16 cellular contexts compared by ENCODE assay signal in genomic region chr4:25903905-25904747, GRCh38. TPM values are rescaled to one million over a fixed set of nuclear protein-coding genes. Genes with fewer than 3 reads are reported as not detected.
DNase-seq lines count a peak whose midpoint lies in the region; ATAC-seq, FAIRE-seq and TF ChIP-seq lines count a peak whose summit lies in the region.
"Had no signal": no experiment of that assay in that cellular context is flagged by ENCODE, and none has a peak within 500 bp of the region (broad histone marks: within the 10 kb centered on the region; RNA-seq: fewer than 3 reads in every experiment).

No MANE protein-coding gene starts in this region.

- H3K9me3 Mint-ChIP-seq in stimulated activated naive CD8-positive, alpha-beta T cell treated with anti-CD3 and anti-CD28 coated beads, Interleukin-15, amount 100 ng/mL, for 72 hours, result peaks cover 0 to 6% of the 10 kb centered on the region in 2 donors
- H3K9me3 Mint-ChIP-seq: activated T-helper 1 cell treated with anti-CD3 and anti-CD28 coated beads, Interleukin-12 subunit alpha, Interleukin-12 subunit beta, Interleukin-2, Interleukin-4 antibody, amounts not matched to agents 30 ng/mL and 10 ng/mL and 1 ng/mL, durations not matched to agents 14 hours and 24 hours and 36 hours had no signal

- no peak for TF ChIP-seq RAD21 in K562 (CRISPR knock-in tag; conservative IDR thresholded peaks at IDR 0.05 in 1 of 2, IDR thresholded peaks at IDR 0.05 in 1 of 2)

- H3K4me3 ChIP-seq in A673 (ENCODE audit: low read depth, low read length, poor library complexity, severe bottlenecking) (no peak overlapping the region), K562 (no peak overlapping the region), vagina (no peak overlapping the region), upper lobe of left lung (no peak overlapping the region)
- H3K4me3 ChIP-seq: lung, psoas muscle, SJSA1 had no signal

- H4K20me1 ChIP-seq in K562 (replicated peaks; ENCODE audit: control insufficient read depth, insufficient read depth, low read length), result 0 out of 2 replicates have a peak, but pooled peaks cover 3% of the 10 kb centered on the region

- intact Hi-C loops in A673 (cut with micrococcal nuclease; ENCODE audit: unreplicated experiment), result no loop called here
- intact Hi-C loops in K562 (cut with micrococcal nuclease), result no loop called here
- intact Hi-C loops in vagina (cut with DNase I), result no loop called here

- no peak overlapping the region for H3K4me2 ChIP-seq in K562 (ENCODE audit: insufficient read depth, low read length)

- in situ Hi-C loops in K562 (cut with MboI), result no loop called here

- H3K9me3 ChIP-seq in A673 (ENCODE audit: low read depth, low read length, poor library complexity, severe bottlenecking) (no peaks in the 10 kb centered on the region), K562 (replicated peaks; ENCODE audit: control insufficient read depth, insufficient read depth, low read depth, low read length) (no peaks in the 10 kb centered on the region), vagina (no peaks in the 10 kb centered on the region), upper lobe of left lung (no peaks in the 10 kb centered on the region)
- H3K9me3 ChIP-seq: psoas muscle, SJSA1 had no signal

- no peak for FAIRE-seq in K562 (lab: Jason Lieb, UNC)
- FAIRE-seq: endometrium had no signal

- ATAC-seq in GM18868 (IDR thresholded peaks at IDR 0.05; ENCODE audit: unreplicated experiment), result peak; percentile 53
- ATAC-seq in HG03135 (IDR thresholded peaks at IDR 0.05; ENCODE audit: unreplicated experiment), result peak; percentile 57
- ATAC-seq in K562, result no peak
- ATAC-seq in stimulated activated naive CD8-positive, alpha-beta T cell treated with anti-CD3 and anti-CD28 coated beads, Interleukin-15, amount 100 ng/mL, for 72 hours, result no peak
- ATAC-seq in upper lobe of left lung (ENCODE audit: low FRiP score in 2 of 2), result no peak
- ATAC-seq: psoas muscle had no signal

- H3K9ac ChIP-seq in K562 (ENCODE audit: insufficient read depth in 1 of 2, low read depth in 2 of 2, low read length in 2 of 2), result no peak overlapping the region

- no peaks in the 10 kb centered on the region for H3K4me1 Mint-ChIP-seq in stimulated activated naive CD8-positive, alpha-beta T cell treated with anti-CD3 and anti-CD28 coated beads, Interleukin-15, amount 100 ng/mL, for 72 hours

- H3K36me3 ChIP-seq in A673 (ENCODE audit: insufficient read depth, low read length, poor library complexity, severe bottlenecking) (no peaks in the 10 kb centered on the region), K562 (ENCODE audit: control insufficient read depth, insufficient read depth, low read length) (no peaks in the 10 kb centered on the region), vagina (no peaks in the 10 kb centered on the region), upper lobe of left lung (no peaks in the 10 kb centered on the region)
- H3K36me3 ChIP-seq: SJSA1 had no signal

- WGBS in K562 (ENCODE audit: insufficient coverage, low coverage, missing lambda C conversion rate), result 9% methylated on average over 8 of the region's 8 CpGs
- 86 to 88% methylated on average over 8 of the region's 8 CpGs for WGBS in upper lobe of left lung, 2 donors

- TF ChIP-seq CTCF in A673 (conservative IDR thresholded peaks at IDR 0.05; ENCODE audit: low read depth, low read length), result no peak
- no peak for TF ChIP-seq CTCF in K562 (IDR thresholded peaks at IDR 0.05 in 2 of 3, conservative IDR thresholded peaks at IDR 0.05 in 1 of 3; ENCODE audit: insufficient read depth in 2 of 3, low read depth in 1 of 3, low read length in 3 of 3)
- no peak for TF ChIP-seq CTCF in vagina (IDR thresholded peaks at IDR 0.05)
- no peak for TF ChIP-seq CTCF in upper lobe of left lung (IDR thresholded peaks at IDR 0.05)

- no peak overlapping the region for H2AFZ ChIP-seq in K562 (ENCODE audit: low read depth, low read length)

- no peak overlapping the region for H3K27ac Mint-ChIP-seq in stimulated activated naive CD8-positive, alpha-beta T cell treated with anti-CD3 and anti-CD28 coated beads, Interleukin-15, amount 100 ng/mL, for 72 hours
- H3K27ac Mint-ChIP-seq: activated T-helper 1 cell treated with anti-CD3 and anti-CD28 coated beads, Interleukin-12 subunit alpha, Interleukin-12 subunit beta, Interleukin-2, Interleukin-4 antibody, amounts not matched to agents 30 ng/mL and 10 ng/mL and 1 ng/mL, durations not matched to agents 14 hours and 24 hours and 36 hours had no signal

- CTCF ChIA-PET in A673 (lab: Charles Lee) (no interaction called here), K562 (lab: Yijun Ruan, JAX; ENCODE audit: low intra/inter-chr PET ratio) (no interaction called here)

- POLR2A ChIA-PET in A673 (lab: Charles Lee; ENCODE audit: low non-redundant PET), result interaction anchor here (0.6 to 0.7 kb wide), 3 partner anchors 9 to 411 kb away, joined by 3 to 4 read pairs (median 3); no protein-coding TSS in a partner anchor
- POLR2A ChIA-PET in K562 (lab: Yijun Ruan, JAX), result interaction anchor here (1.0 kb wide), 1 partner anchor 15 kb away, joined by 3 read pairs; no protein-coding TSS in a partner anchor

- no peaks in the 10 kb centered on the region for H3K27me3 Mint-ChIP-seq in stimulated activated naive CD8-positive, alpha-beta T cell treated with anti-CD3 and anti-CD28 coated beads, Interleukin-15, amount 100 ng/mL, for 72 hours

- no peaks in the 10 kb centered on the region for H3K9me1 ChIP-seq in K562 (ENCODE audit: control insufficient read depth, insufficient read depth, low read length)

- no peaks in the 10 kb centered on the region for H3K79me2 ChIP-seq in K562 (ENCODE audit: control insufficient read depth, insufficient read depth, low read length)

- TF ChIP-seq POLR2A in K562 (conservative IDR thresholded peaks at IDR 0.05) (no peak), vagina (IDR thresholded peaks at IDR 0.05) (no peak), upper lobe of left lung (IDR thresholded peaks at IDR 0.05) (no peak)

- H3K4me3 Mint-ChIP-seq in stimulated activated naive CD8-positive, alpha-beta T cell treated with anti-CD3 and anti-CD28 coated beads, Interleukin-15, amount 100 ng/mL, for 72 hours, result no peak overlapping the region
- H3K4me3 Mint-ChIP-seq: activated T-helper 1 cell treated with anti-CD3 and anti-CD28 coated beads, Interleukin-12 subunit alpha, Interleukin-12 subunit beta, Interleukin-2, Interleukin-4 antibody, amounts not matched to agents 30 ng/mL and 10 ng/mL and 1 ng/mL, durations not matched to agents 14 hours and 24 hours and 36 hours had no signal

- H3K27ac ChIP-seq in A673 (ENCODE audit: low read depth, low read length, poor library complexity, severe bottlenecking) (no peak overlapping the region), K562 (ENCODE audit: extremely low read depth, low read depth, low read length) (no peak overlapping the region), vagina (no peak overlapping the region), upper lobe of left lung (no peak overlapping the region)
- H3K27ac ChIP-seq: psoas muscle, SJSA1 had no signal

- no TSS peak for BruUV-seq in A673 (replicated peaks; lab: Mats Ljungman, UMichigan)
- no TSS peak for BruUV-seq in K562 (replicated peaks; lab: Mats Ljungman, UMichigan)

- DNase-seq in A673 (ENCODE audit: low spot score) (peak; percentile 44), K562 (ENCODE audit: extremely low read depth in 1 of 4, low spot score in 3 of 4) (no peak), vagina (ENCODE audit: extremely low spot score in 2 of 2) (no peak), globus pallidus (ENCODE audit: low spot score) (no peak), upper lobe of left lung (no peak)
- no peak for DNase-seq in stimulated activated naive CD8-positive, alpha-beta T cell treated with anti-CD3 and anti-CD28 coated beads, Interleukin-15, amount 100 ng/mL, for 72 hours
- DNase-seq: activated CD4-positive, alpha-beta T cell treated with anti-CD3 and anti-CD28 coated beads for 1 hour; GDM1; NCI-H510A; psoas muscle had no signal

- TF ChIP-seq EP300 in K562 (IDR thresholded peaks at IDR 0.05; ENCODE audit: low read length), result no peak
- no peak for TF ChIP-seq EP300 in upper lobe of left lung (IDR thresholded peaks at IDR 0.05)

- no peaks in the 10 kb centered on the region for H3K27me3 ChIP-seq in A673 (replicated peaks; ENCODE audit: insufficient read depth, low read depth, low read length, poor library complexity)
- H3K27me3 ChIP-seq in K562 (ENCODE audit: control insufficient read depth in 2 of 2, insufficient read depth in 2 of 2, low read length in 2 of 2), result peaks cover 13 to 47% of the 10 kb centered on the region in 2 experiments
- H3K27me3 ChIP-seq in vagina, result no peaks in the 10 kb centered on the region
- no peaks in the 10 kb centered on the region for H3K27me3 ChIP-seq in upper lobe of left lung
- H3K27me3 ChIP-seq: SJSA1 had no signal

- H3K4me1 ChIP-seq in A673 (ENCODE audit: insufficient read depth, low read length, poor library complexity, severe bottlenecking), result peaks cover 10% of the 10 kb centered on the region
- peaks cover 0 to 2% of the 10 kb centered on the region in 2 experiments; a peak in 2 of 5 replicates for H3K4me1 ChIP-seq in K562 (replicated peaks in 1 of 2; ENCODE audit: control insufficient read depth in 2 of 2, insufficient read depth in 2 of 2, low read length in 2 of 2)
- no peaks in the 10 kb centered on the region for H3K4me1 ChIP-seq in vagina
- H3K4me1 ChIP-seq in upper lobe of left lung, result no peaks in the 10 kb centered on the region
- H3K4me1 ChIP-seq: psoas muscle had no signal

RNA-seq across cellular contexts. Expression of gene SMIM20, which starts 9.9 kb away (rescaled TPM):
- 25.2 and 30.2 TPM in 2 replicates for total RNA-seq in A673 (2021)
- total RNA-seq in K562 (2011; cell fraction: chromatin; rRNA removed; ENCODE audit: low replicate concordance), result 3.3 and 12.6 TPM in 2 replicates
- total RNA-seq in K562 (2011; cell fraction: nucleolus; rRNA removed), result 6.4 and 7.0 TPM in 2 replicates
- total RNA-seq in K562 (2011; cell fraction: nucleoplasm; rRNA removed), result 10.3 and 13.6 TPM in 2 replicates
- total RNA-seq in K562 (2014; rRNA removed), result 25.8 and 28.0 TPM in 2 replicates
- 36.5 and 38.9 TPM in 2 replicates for total RNA-seq in K562 (2014; rRNA removed; fragmentation: Illumina TruSeq; extraction: Trizol)
- total RNA-seq in K562 (2015; rRNA removed; fragmentation: Illumina TruSeq; extraction: Trizol), result 33.0 and 36.4 TPM in 2 replicates
- 25.1 and 29.9 TPM in 2 replicates for total RNA-seq in K562 (2021)
- polyA plus RNA-seq in K562 (2011; rRNA removed), result 29.2 and 45.1 TPM in 2 replicates
- polyA plus RNA-seq in K562 (2011; cell fraction: cytosol; rRNA removed), result 10.0 and 16.1 TPM in 2 replicates
- 6.0 and 10.8 TPM in 2 replicates for polyA plus RNA-seq in K562 (2011; cell fraction: nucleus; rRNA removed)
- 30.2 and 36.9 TPM in 2 replicates for polyA plus RNA-seq in K562 (2012)
- 26.0 and 33.7 TPM in 2 replicates for polyA plus RNA-seq in K562 (2014; fragmentation: Illumina TruSeq; extraction: Trizol)
- 10 to 100 TPM; 50.7 to 51.0 TPM for polyA plus RNA-seq in K562 (2014; fragmentation: Nextera tagmentation; extraction: Ambion mirVana)
- 36.9 and 46.3 TPM in 2 replicates for polyA plus RNA-seq in K562 (2014; rRNA removed)
- 8.2 and 9.4 TPM in 2 replicates for polyA minus RNA-seq in K562 (2011; rRNA and poly(A)+ RNA removed)
- polyA minus RNA-seq in K562 (2011; cell fraction: cytosol; rRNA and poly(A)+ RNA removed), result 5.6 and 7.2 TPM in 2 replicates
- 2.3 and 3.6 TPM in 2 replicates for polyA minus RNA-seq in K562 (2011; cell fraction: nucleus; rRNA and poly(A)+ RNA removed)
- total RNA-seq in vagina, result 12.8 TPM
- total RNA-seq in upper lobe of left lung, result 10 to 100 TPM in 4 of 6 donors, 1 to 10 TPM in 2; 7.5 to 33.4 (median 20.8) TPM

RNA-seq across cellular contexts. Expression of gene SEL1L3, which starts 41.3 kb away (rescaled TPM):
- total RNA-seq in A673 (2021) (35.8 and 40.0 TPM in 2 replicates), K562 (2014; rRNA removed) (16.9 and 19.4 TPM in 2 replicates), K562 (2014; rRNA removed; fragmentation: Illumina TruSeq; extraction: Trizol) (29.6 and 38.5 TPM in 2 replicates), K562 (2015; rRNA removed; fragmentation: Illumina TruSeq; extraction: Trizol) (10.0 and 10.2 TPM in 2 replicates), K562 (2021) (21.3 and 25.4 TPM in 2 replicates), vagina (8.3 TPM), upper lobe of left lung (100 to 1,000 TPM in 1 of 6 donors, 10 to 100 TPM in 5; 41.7 to 197 (median 64.7) TPM)
- 239 and 361 TPM in 2 replicates for total RNA-seq in K562 (2011; cell fraction: chromatin; rRNA removed; ENCODE audit: low replicate concordance)
- total RNA-seq in K562 (2011; cell fraction: nucleolus; rRNA removed), result 50.2 and 64.2 TPM in 2 replicates
- 170 and 237 TPM in 2 replicates for total RNA-seq in K562 (2011; cell fraction: nucleoplasm; rRNA removed)
- polyA plus RNA-seq in K562 (2011; rRNA removed) (37.5 and 44.3 TPM in 2 replicates), K562 (2014; fragmentation: Illumina TruSeq; extraction: Trizol) (33.2 and 43.0 TPM in 2 replicates), K562 (2014; fragmentation: Nextera tagmentation; extraction: Ambion mirVana) (10 to 100 TPM; 14.6 to 14.7 TPM), K562 (2014; rRNA removed) (21.6 and 22.4 TPM in 2 replicates)
- polyA plus RNA-seq in K562 (2011; cell fraction: cytosol; rRNA removed), result 17.1 and 17.3 TPM in 2 replicates
- 33.7 and 36.1 TPM in 2 replicates for polyA plus RNA-seq in K562 (2011; cell fraction: nucleus; rRNA removed)
- polyA plus RNA-seq in K562 (2012), result 12.5 and 61.2 TPM in 2 replicates
- polyA minus RNA-seq in K562 (2011; rRNA and poly(A)+ RNA removed), result 83.6 and 102 TPM in 2 replicates
- polyA minus RNA-seq in K562 (2011; cell fraction: cytosol; rRNA and poly(A)+ RNA removed), result 12.3 and 17.6 TPM in 2 replicates
- 21.1 and 66.1 TPM in 2 replicates for polyA minus RNA-seq in K562 (2011; cell fraction: nucleus; rRNA and poly(A)+ RNA removed)

Comparison
In these comparisons a context has a peak if more than half of its experiments do, and no peak if none do; other contexts are left out.
1. ATAC-seq: peak in GM18868 (single experiment) and HG03135 (single experiment); none in K562 (single experiment), stimulated activated naive CD8-positive, alpha-beta T cell treated with anti-CD3 and anti-CD28 coated beads, Interleukin-15, amount 100 ng/mL, for 72 hours (single experiment) and upper lobe of left lung (0 of 2).